ENCODE assay signal across 18 cellular contexts in the genomic region with DNA sequence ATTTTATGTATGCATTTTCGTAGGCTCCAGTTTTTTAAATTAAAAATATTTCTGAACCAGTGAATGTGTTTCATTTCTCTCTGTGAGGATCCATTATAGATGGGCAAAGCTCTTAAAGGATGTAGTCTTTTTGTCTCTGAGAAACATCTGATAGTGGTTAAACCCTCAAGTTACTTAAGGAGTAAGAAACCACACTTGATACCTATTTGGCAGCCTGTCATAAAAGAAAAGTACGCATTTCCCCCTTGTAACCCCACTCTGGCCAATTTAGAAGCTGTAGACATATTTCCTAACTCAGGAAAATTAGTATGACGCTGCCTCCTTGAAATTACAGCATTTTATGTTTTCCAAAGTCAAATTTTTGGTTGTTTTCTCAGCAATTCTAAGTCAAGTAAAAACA. TPM values are rescaled to one million over a fixed set of nuclear protein-coding genes. Genes with fewer than 3 reads are reported as not detected.
DNase-seq lines count a peak whose midpoint lies in the region; ATAC-seq and TF ChIP-seq lines count a peak whose summit lies in the region.
"Had no signal": no experiment of that assay in that cellular context is flagged by ENCODE, and none has a peak within 500 bp of the region (broad histone marks: within the 10 kb centered on the region; RNA-seq: fewer than 3 reads in every experiment).

No MANE protein-coding gene starts in this region.

- no peaks in the 10 kb centered on the region for H3K27me3 Mint-ChIP-seq in CD8-positive, alpha-beta T cell (ENCODE audit: low read depth)
- H3K27me3 Mint-ChIP-seq in activated T-helper 1 cell treated with anti-CD3 and anti-CD28 coated beads, Interleukin-12 subunit alpha, Interleukin-12 subunit beta, Interleukin-2, Interleukin-4 antibody, amounts not matched to agents 30 ng/mL and 10 ng/mL and 1 ng/mL, durations not matched to agents 14 hours and 24 hours and 36 hours (ENCODE audit: insufficient read depth) = no peaks in the 10 kb centered on the region
- no peaks in the 10 kb centered on the region for H3K27me3 Mint-ChIP-seq in natural killer cell (ENCODE audit: low read depth in 2 of 2)

- H3K4me2 ChIP-seq in Loucy (ENCODE audit: low read depth, low read length, poor library complexity, severe bottlenecking) = peak overlapping the region; percentile 81
- H3K4me2 ChIP-seq: hepatocyte had no signal

- H3K9me3 Mint-ChIP-seq in CD8-positive, alpha-beta T cell = no peaks in the 10 kb centered on the region
- no peaks in the 10 kb centered on the region for H3K9me3 Mint-ChIP-seq in activated T-helper 1 cell treated with anti-CD3 and anti-CD28 coated beads, Interleukin-12 subunit alpha, Interleukin-12 subunit beta, Interleukin-2, Interleukin-4 antibody, amounts not matched to agents 30 ng/mL and 10 ng/mL and 1 ng/mL, durations not matched to agents 14 hours and 24 hours and 36 hours
- no peaks in the 10 kb centered on the region for H3K9me3 Mint-ChIP-seq in natural killer cell
- H3K9me3 Mint-ChIP-seq: brain, HFFc6, mesothelial cell of epicardium had no signal

- no peaks in the 10 kb centered on the region for H3K9me3 ChIP-seq in CD8-positive, alpha-beta T cell (ENCODE audit: low read length)
- no peaks in the 10 kb centered on the region for H3K9me3 ChIP-seq in Loucy (ENCODE audit: insufficient read depth, low read depth, low read length)
- no peaks in the 10 kb centered on the region for H3K9me3 ChIP-seq in transverse colon

- H3K27ac ChIP-seq in CD8-positive, alpha-beta T cell (ENCODE audit: low read depth, low read length) = peak overlapping the region; percentile 93
- peak overlapping the region in 1 of 4 donors; percentile 19 for H3K27ac ChIP-seq in transverse colon
- H3K27ac ChIP-seq: dorsolateral prefrontal cortex, hepatocyte had no signal

- H3K36me3 ChIP-seq in CD8-positive, alpha-beta T cell (ENCODE audit: insufficient read depth, low read length) = peaks cover 35% of the 10 kb centered on the region
- H3K36me3 ChIP-seq in Loucy (ENCODE audit: insufficient read depth, low read length) (no peaks in the 10 kb centered on the region), transverse colon (no peaks in the 10 kb centered on the region)

- POLR2A ChIA-PET in CD8-positive, alpha-beta T cell (lab: Charles Lee) = interaction anchor here (0.6 to 4.3 kb wide), 16 partner anchors 10 to 529 kb away, joined by 3 to 45 read pairs (median 4); a partner anchor contains a TSS

- peak overlapping the region; percentile 80 for H3K4me3 ChIP-seq in CD8-positive, alpha-beta T cell (ENCODE audit: low read depth, low read length)
- H3K4me3 ChIP-seq in Loucy (ENCODE audit: low read length, poor library complexity, severe bottlenecking) (peak overlapping the region; percentile 85), transverse colon (no peak overlapping the region)
- H3K4me3 ChIP-seq: hepatocyte had no signal

- peaks cover 54% of the 10 kb centered on the region for H3K36me3 Mint-ChIP-seq in CD8-positive, alpha-beta T cell
- peaks cover 34% of the 10 kb centered on the region for H3K36me3 Mint-ChIP-seq in activated T-helper 1 cell treated with anti-CD3 and anti-CD28 coated beads, Interleukin-12 subunit alpha, Interleukin-12 subunit beta, Interleukin-2, Interleukin-4 antibody, amounts not matched to agents 30 ng/mL and 10 ng/mL and 1 ng/mL, durations not matched to agents 14 hours and 24 hours and 36 hours (ENCODE audit: low read depth)
- H3K36me3 Mint-ChIP-seq in natural killer cell = peaks cover 33% of the 10 kb centered on the region
- H3K36me3 Mint-ChIP-seq: brain, mesothelial cell of epicardium had no signal

- peak overlapping the region; percentile 95 for H3K27ac Mint-ChIP-seq in CD8-positive, alpha-beta T cell
- peak overlapping the region; percentile 95 for H3K27ac Mint-ChIP-seq in activated T-helper 1 cell treated with anti-CD3 and anti-CD28 coated beads, Interleukin-12 subunit alpha, Interleukin-12 subunit beta, Interleukin-2, Interleukin-4 antibody, amounts not matched to agents 30 ng/mL and 10 ng/mL and 1 ng/mL, durations not matched to agents 14 hours and 24 hours and 36 hours
- peak overlapping the region; percentile 95 to 98 for H3K27ac Mint-ChIP-seq in natural killer cell
- H3K27ac Mint-ChIP-seq: brain, HFFc6, mesothelial cell of epicardium had no signal

- WGBS in transverse colon (ENCODE audit: low coverage in 1 of 2), 2 donors = 63 to 87% methylated on average over 3 of the region's 3 CpGs

- peaks cover 6% of the 10 kb centered on the region; the same call in 1 of the 2 replicates for H3F3A ChIP-seq in Loucy (ENCODE audit: low read depth)

- H2AFZ ChIP-seq in Loucy (ENCODE audit: low read length) = no peak overlapping the region
- H2AFZ ChIP-seq: hepatocyte had no signal

- peaks cover 57% of the 10 kb centered on the region for H3K4me1 ChIP-seq in CD8-positive, alpha-beta T cell (ENCODE audit: insufficient read depth, low read length)
- H3K4me1 ChIP-seq in Loucy (ENCODE audit: insufficient read depth, low read length, poor library complexity, severe bottlenecking) (peaks cover 72% of the 10 kb centered on the region), transverse colon (peaks cover 0 to 15% (median 3%) of the 10 kb centered on the region in 4 donors)

- ATAC-seq in CD8-positive, alpha-beta T cell = peak; percentile 25
- peak; percentile 15 to 46 (median 27) for ATAC-seq in natural killer cell
- no peak for ATAC-seq in HG03045 (IDR thresholded peaks at IDR 0.05; ENCODE audit: unreplicated experiment)
- ATAC-seq: HepG2 had no signal

- TF ChIP-seq POLR2A in transverse colon (IDR thresholded peaks at IDR 0.05) = no peak

- H3K4me1 Mint-ChIP-seq in CD8-positive, alpha-beta T cell (ENCODE audit: low read depth) = peaks cover 68% of the 10 kb centered on the region
- H3K4me1 Mint-ChIP-seq in activated T-helper 1 cell treated with anti-CD3 and anti-CD28 coated beads, Interleukin-12 subunit alpha, Interleukin-12 subunit beta, Interleukin-2, Interleukin-4 antibody, amounts not matched to agents 30 ng/mL and 10 ng/mL and 1 ng/mL, durations not matched to agents 14 hours and 24 hours and 36 hours (ENCODE audit: low read depth) = peaks cover 81% of the 10 kb centered on the region
- H3K4me1 Mint-ChIP-seq in natural killer cell = peaks cover 81 to 84% of the 10 kb centered on the region in 2 donors

- TF ChIP-seq CTCF in CD8-positive, alpha-beta T cell (IDR thresholded peaks at IDR 0.05) = no peak
- TF ChIP-seq CTCF in Loucy (conservative IDR thresholded peaks at IDR 0.05; ENCODE audit: low read length) = no peak
- no peak for TF ChIP-seq CTCF in natural killer cell (IDR thresholded peaks at IDR 0.05)
- TF ChIP-seq CTCF in transverse colon (IDR thresholded peaks at IDR 0.05) = no peak

- in situ Hi-C loops in transverse colon (cut with MboI; ENCODE audit: low pct_ligation_motif_present in 1 of 4, low pct_unique_long_range_greater_than_20kb in 1 of 4, low sequenced_read_pairs in 3 of 4) = no loop called here

- intact Hi-C loops in CD8-positive, alpha-beta T cell (cut with DNase I, micrococcal nuclease) = loop anchor here in 1 of 2 experiments (1.0 kb wide), 1 partner anchor 8 kb away; no protein-coding TSS in a partner anchor
- intact Hi-C loops in activated T-helper 1 cell treated with anti-CD3 and anti-CD28 coated beads, Interleukin-12 subunit alpha, Interleukin-12 subunit beta, Interleukin-2, Interleukin-4 antibody, amounts not matched to agents 30 ng/mL and 10 ng/mL and 1 ng/mL, durations not matched to agents 14 hours and 24 hours and 36 hours (cut with micrococcal nuclease) = loop anchor here (1.0 kb wide), 1 partner anchor 21 kb away; no protein-coding TSS in a partner anchor
- intact Hi-C loops in natural killer cell (cut with micrococcal nuclease) (loop anchor here (1.0 kb wide), 1 partner anchor 20 kb away; no protein-coding TSS in a partner anchor), transverse colon (cut with DNase I; ENCODE audit: low total_unique reads) (no loop called here)

- H4K20me1 ChIP-seq in Loucy (ENCODE audit: insufficient read depth, low read length, poor library complexity, severe bottlenecking) = no peaks in the 10 kb centered on the region

- peak overlapping the region; percentile 70 for H3K9ac ChIP-seq in Loucy (ENCODE audit: low read depth, low read length, poor library complexity, severe bottlenecking)

- H3K27me3 ChIP-seq in CD8-positive, alpha-beta T cell (ENCODE audit: insufficient read depth, low read length) = no peaks in the 10 kb centered on the region
- H3K27me3 ChIP-seq in Loucy (ENCODE audit: insufficient read depth, low read length, poor library complexity, severe bottlenecking) = no peaks in the 10 kb centered on the region
- no peaks in the 10 kb centered on the region for H3K27me3 ChIP-seq in transverse colon

- no peaks in the 10 kb centered on the region for H3K9me2 ChIP-seq in Loucy (replicated peaks; ENCODE audit: low read depth, low read length)

- CTCF ChIA-PET in CD8-positive, alpha-beta T cell (lab: Charles Lee) = interaction anchor here (0.6 to 4.9 kb wide), 9 partner anchors 10 to 129 kb away, joined by 3 to 71 read pairs (median 4); no protein-coding TSS in a partner anchor

- no peak for DNase-seq in CD8-positive, alpha-beta T cell
- DNase-seq in activated T-helper 1 cell treated with anti-CD3 and anti-CD28 coated beads, Interleukin-12 subunit alpha, Interleukin-12 subunit beta, Interleukin-2, Interleukin-4 antibody, amounts not matched to agents 30 ng/mL and 10 ng/mL and 1 ng/mL, durations not matched to agents 14 hours and 24 hours and 36 hours (ENCODE audit: low spot score) = no peak
- DNase-seq in natural killer cell (no peak), 8988T (no peak), transverse colon (no peak)
- DNase-seq: activated CD4-positive, CD25-positive, alpha-beta regulatory T cell treated with anti-CD3 and anti-CD28 coated beads, Interleukin-2, amount 50 U/mL, for 72 hours; activated effector memory CD4-positive, alpha-beta T cell treated with anti-CD3 and anti-CD28 coated beads, Interleukin-2, amount 50 U/mL, for 16 hours; dorsolateral prefrontal cortex; HFFc6; kidney glomerular epithelial cell; NCI-H2081; NCI-H82 had no signal

- TF ChIP-seq EP300 in transverse colon (IDR thresholded peaks at IDR 0.05; ENCODE audit: low read depth) = no peak

- peak overlapping the region; percentile 96 for H3K4me3 Mint-ChIP-seq in CD8-positive, alpha-beta T cell
- H3K4me3 Mint-ChIP-seq in activated T-helper 1 cell treated with anti-CD3 and anti-CD28 coated beads, Interleukin-12 subunit alpha, Interleukin-12 subunit beta, Interleukin-2, Interleukin-4 antibody, amounts not matched to agents 30 ng/mL and 10 ng/mL and 1 ng/mL, durations not matched to agents 14 hours and 24 hours and 36 hours = peak overlapping the region; percentile 95
- H3K4me3 Mint-ChIP-seq in natural killer cell = peak overlapping the region; percentile 87
- H3K4me3 Mint-ChIP-seq: HFFc6, mesothelial cell of epicardium had no signal

- no peaks in the 10 kb centered on the region for H3K79me2 ChIP-seq in Loucy (ENCODE audit: insufficient read depth, low read length)
- H3K79me2 ChIP-seq: hepatocyte had no signal

RNA-seq across cellular contexts. Expression of a gene that starts 2.0 kb away (rescaled TPM):
- total RNA-seq in CD8-positive, alpha-beta T cell = 100 to 1,000 TPM; 136 to 141 TPM
- 57.4 and 62.1 TPM in 2 replicates for total RNA-seq in activated T-helper 1 cell treated with anti-CD3 and anti-CD28 coated beads, Interleukin-12 subunit alpha, Interleukin-12 subunit beta, Interleukin-2, Interleukin-4 antibody, amounts not matched to agents 30 ng/mL and 10 ng/mL and 1 ng/mL, durations not matched to agents 14 hours and 24 hours and 36 hours
- 100 to 1,000 TPM; 264 to 339 (median 304) TPM for total RNA-seq in natural killer cell
- 1 to 10 TPM in 2 of 4 donors, not detected in 2; 3.1 to 9.1 TPM for total RNA-seq in transverse colon
- total RNA-seq: HepG2 had no signal

Comparison
In these comparisons a context has a peak if more than half of its experiments do, and no peak if none do; other contexts are left out.
1. H3K4me3 ChIP-seq: peak in CD8-positive, alpha-beta T cell (single experiment) and Loucy (single experiment); none in transverse colon (0 of 4).
2. Peak in every context shown above with its lines, with median percentiles within 50 percentile points of each other: H3K27ac Mint-ChIP-seq and H3K4me3 Mint-ChIP-seq.